Comparison of ENCODE assay signal across 11 cellular contexts in genomic region chr1:23475134-23475628, GRCh38. TPM values are rescaled to one million over a fixed set of nuclear protein-coding genes. Genes with fewer than 3 reads are reported as not detected.
A peak's percentile ranks its signal among the peaks of the same experiment; 100 is the strongest.
DNase-seq lines count a peak whose midpoint lies in the region; ATAC-seq and TF ChIP-seq lines count a peak whose summit lies in the region.
"Had no signal": no experiment of that assay in that cellular context is flagged by ENCODE, and none has a peak within 500 bp of the region (broad histone marks: within the 10 kb centered on the region; RNA-seq: fewer than 3 reads in every experiment).

No MANE protein-coding gene starts in this region.

- no peak for ATAC-seq in GM19351 (IDR thresholded peaks at IDR 0.05; ENCODE audit: unreplicated experiment)
- ATAC-seq: activated T-helper 17 cell treated with anti-CD3 and anti-CD28 coated beads, Interleukin-2, amount 50 U/mL, for 72 hours had no signal

- DNase-seq in AG20443 (ENCODE audit: low spot score), result peak; percentile 57
- DNase-seq in NCI-H1694 treated with DMSO at 0.1 percent for 48 hours (lab: John Stamatoyannopoulos, UW), result peak; percentile 12
- DNase-seq in choroid plexus epithelial cell (ENCODE audit: low read depth), result peak; percentile 95
- peak; percentile 94 for DNase-seq in myocyte (ENCODE audit: low read depth)
- no peak for DNase-seq in effector CD8-positive, alpha-beta T cell (lab: John Stamatoyannopoulos, UW)
- DNase-seq in activated naive CD4-positive, alpha-beta T cell (lab: John Stamatoyannopoulos, UW), result no peak
- no peak for DNase-seq in SHP77 treated with DMSO at 0.1 percent for 48 hours (lab: John Stamatoyannopoulos, UW)
- DNase-seq: NCI-H526 had no signal

- no peak for TF ChIP-seq CTCF in choroid plexus epithelial cell (conservative IDR thresholded peaks at IDR 0.05; ENCODE audit: low read depth, low read length)

- H3K4me3 ChIP-seq in choroid plexus epithelial cell (ENCODE audit: low read depth, low read length), result no peak overlapping the region
- H3K4me3 ChIP-seq: tibial nerve had no signal

RNA-seq across cellular contexts. Expression of gene ASAP3, which starts 8.8 kb away (rescaled TPM):
- 48.8 and 104 TPM in 2 replicates for total RNA-seq in myocyte
- 26.8 TPM for polyA plus RNA-seq in myocyte (2012)

RNA-seq across cellular contexts. Expression of gene TCEA3, which starts 50.6 kb away (rescaled TPM):
- total RNA-seq in myocyte, result 6.8 and 9.8 TPM in 2 replicates
- 3.3 TPM for polyA plus RNA-seq in myocyte (2012)

RNA-seq across cellular contexts. Expression of gene E2F2, which starts 55.9 kb away (rescaled TPM):
- 0.13 and 0.16 TPM in 2 replicates for total RNA-seq in myocyte
- 0.03 TPM for polyA plus RNA-seq in myocyte (2012)

Comparison
In these comparisons a context has a peak if more than half of its experiments do, and no peak if none do; other contexts are left out.
1. DNase-seq: peak in AG20443 (single experiment), NCI-H1694 treated with DMSO at 0.1 percent for 48 hours (single experiment), choroid plexus epithelial cell (single experiment) and myocyte (single experiment); none in effector CD8-positive, alpha-beta T cell (single experiment), activated naive CD4-positive, alpha-beta T cell (0 of 4) and SHP77 treated with DMSO at 0.1 percent for 48 hours (single experiment).